Comparison of ENCODE assay signal across 8 cellular contexts in genomic region chrX:18886344-18887161, GRCh38.
DNase-seq lines count a peak whose midpoint lies in the region; ATAC-seq and TF ChIP-seq lines count a peak whose summit lies in the region.

No MANE protein-coding gene starts in this region.

- peak in 2 of 3 donors; percentile 21 to 39 for TF ChIP-seq POLR2A in body of pancreas (IDR thresholded peaks at IDR 0.05)

- DNase-seq in GM03348 (ENCODE audit: low spot score) (peak; percentile 59), T-helper 1 cell (peak in 4 of 5 donors; percentile 17 to 48 (median 24)), body of pancreas (peak; percentile 68 to 78 (median 76)), NCI-H128 (lab: John Stamatoyannopoulos, UW; ENCODE audit: unreplicated experiment) (no peak)

- H3K27ac ChIP-seq in HUES64 (ENCODE audit: low read depth, low read length) (no peak overlapping the region), body of pancreas (peak overlapping the region in 3 of 4 donors; percentile 60 to 70 (median 64)), skeletal muscle tissue (ENCODE audit: low read depth, low read length) (peak overlapping the region; percentile 89)

- peak; percentile 20 to 82 (median 62) for TF ChIP-seq CTCF in body of pancreas (IDR thresholded peaks at IDR 0.05)

- no peaks in the 10 kb centered on the region for H3K36me3 ChIP-seq in HUES64 (ENCODE audit: insufficient read depth, low read length)
- H3K36me3 ChIP-seq in body of pancreas (replicated peaks in 1 of 2; ENCODE audit: insufficient read depth in 1 of 2, low read depth in 2 of 2): no peaks in the 10 kb centered on the region
- H3K36me3 ChIP-seq in iPS-15b (ENCODE audit: control insufficient read depth, insufficient read depth, low read length): no peaks in the 10 kb centered on the region
- no peaks in the 10 kb centered on the region for H3K36me3 ChIP-seq in skeletal muscle tissue (ENCODE audit: control insufficient read depth in 3 of 3, insufficient read depth in 3 of 3, low read length in 3 of 3)

- peak; percentile 71 for ATAC-seq in GM21619 (IDR thresholded peaks at IDR 0.05; ENCODE audit: unreplicated experiment)
- ATAC-seq in body of pancreas: peak; percentile 77

- H3K4me3 ChIP-seq in HUES64 (ENCODE audit: low read length) (peak overlapping the region; percentile 55), body of pancreas (no peak overlapping the region), iPS-15b (ENCODE audit: low read depth, low read length) (peak overlapping the region; percentile 43), skeletal muscle tissue (ENCODE audit: low read length in 3 of 3) (peak overlapping the region; percentile 60 to 70 (median 68))

- 6% methylated on average over 24 of the region's 26 CpGs for WGBS in HUES64
- WGBS in body of pancreas, 2 donors: 0 to 4% methylated on average over 11 to 25 of the region's 26 CpGs

- H3K27me3 ChIP-seq in HUES64 (ENCODE audit: insufficient read depth, low read length): peaks cover 3% of the 10 kb centered on the region; the same call in 1 of the 2 replicates
- H3K27me3 ChIP-seq in body of pancreas: no peaks in the 10 kb centered on the region
- H3K27me3 ChIP-seq in iPS-15b (ENCODE audit: control insufficient read depth, insufficient read depth, low read length): no peaks in the 10 kb centered on the region
- H3K27me3 ChIP-seq in skeletal muscle tissue (ENCODE audit: control insufficient read depth in 3 of 3, insufficient read depth in 3 of 3, low read length in 3 of 3): no peaks in the 10 kb centered on the region

- H3K9me3 ChIP-seq in HUES64 (ENCODE audit: insufficient read depth, low read depth, low read length) (no peaks in the 10 kb centered on the region), body of pancreas (no peaks in the 10 kb centered on the region), iPS-15b (ENCODE audit: control insufficient read depth, insufficient read depth, low read length) (no peaks in the 10 kb centered on the region), skeletal muscle tissue (ENCODE audit: control insufficient read depth in 3 of 3, low read length in 3 of 3) (no peaks in the 10 kb centered on the region)

- intact Hi-C loops in body of pancreas (cut with DNase I): no loop called here

- H3K9ac ChIP-seq in HUES64 (ENCODE audit: low read depth, low read length) (peak overlapping the region; percentile 40; the same call in 1 of the 2 replicates), iPS-15b (ENCODE audit: low read depth, low read length) (no peak overlapping the region), skeletal muscle tissue (ENCODE audit: low read depth in 1 of 3, low read length in 3 of 3) (peak overlapping the region; percentile 51 to 77 (median 65))

- H3K4me1 ChIP-seq in HUES64 (ENCODE audit: insufficient read depth, low read length) (no peaks in the 10 kb centered on the region), body of pancreas (peaks cover 22% of the 10 kb centered on the region), iPS-15b (ENCODE audit: control insufficient read depth, insufficient read depth, low read length) (peaks cover 7% of the 10 kb centered on the region), skeletal muscle tissue (ENCODE audit: control insufficient read depth in 3 of 3, insufficient read depth in 3 of 3, low read length in 3 of 3) (peaks cover 22 to 52% (median 38%) of the 10 kb centered on the region in 3 donors)

Comparison
In these comparisons a context has a peak if more than half of its experiments do, and no peak if none do; other contexts are left out.
1. H3K4me3 ChIP-seq: peak in HUES64 (single experiment), iPS-15b (single experiment) and skeletal muscle tissue (3 of 3); none in body of pancreas (0 of 2).